In genomic region chr2:42054657-42055430, GRCh38 we compare ENCODE assay signal across 2 cellular contexts.
TF ChIP-seq lines count a peak whose summit lies in the region.

No MANE protein-coding gene starts in this region.

TF ChIP-seq in HCT116, 20 proteins besides CTCF, POLR2A, EP300 and RAD21:
- TF ChIP-seq ZBTB33 (IDR thresholded peaks at IDR 0.05; ENCODE audit: extremely low read depth, insufficient replicate concordance, low read length), result no peak

TF ChIP-seq in HepG2, 621 proteins besides CTCF, POLR2A, EP300 and RAD21 (continues in another document):
- no peak for TF ChIP-seq ZNF737 (CRISPR knock-in tag; IDR thresholded peaks at IDR 0.05; ENCODE audit: borderline replicate concordance)
- no peak for TF ChIP-seq NKX3-1 (CRISPR knock-in tag; IDR thresholded peaks at IDR 0.05)
- TF ChIP-seq ZNF589 (CRISPR knock-in tag; conservative IDR thresholded peaks at IDR 0.05), result no peak
- no peak for TF ChIP-seq CREB3 (CRISPR knock-in tag; IDR thresholded peaks at IDR 0.05)
- TF ChIP-seq DMTF1 (CRISPR knock-in tag; IDR thresholded peaks at IDR 0.05), result no peak
- no peak for TF ChIP-seq ZBTB10 (CRISPR knock-in tag; IDR thresholded peaks at IDR 0.05; ENCODE audit: borderline replicate concordance)
- 0 out of 2 replicates have a peak, but pooled peaks have one; percentile 23 for TF ChIP-seq MED13 (CRISPR knock-in tag; IDR thresholded peaks at IDR 0.05)
- TF ChIP-seq NFRKB (IDR thresholded peaks at IDR 0.05), result no peak
- no peak for TF ChIP-seq ATF2 (CRISPR knock-in tag; IDR thresholded peaks at IDR 0.05)
- TF ChIP-seq ZNF83 (CRISPR knock-in tag; IDR thresholded peaks at IDR 0.05; ENCODE audit: borderline replicate concordance), result no peak
- TF ChIP-seq ZFP62 (CRISPR knock-in tag; IDR thresholded peaks at IDR 0.05), result 0 out of 2 replicates have a peak, but pooled peaks have one; percentile 31
- TF ChIP-seq ZNF570 (CRISPR knock-in tag; IDR thresholded peaks at IDR 0.05; ENCODE audit: borderline replicate concordance), result no peak
- peak; percentile 38; the same call in 1 of the 2 replicates for TF ChIP-seq MYC (CRISPR knock-in tag; IDR thresholded peaks at IDR 0.05; ENCODE audit: borderline replicate concordance)
- no peak for TF ChIP-seq ARID2 (CRISPR knock-in tag; IDR thresholded peaks at IDR 0.05; ENCODE audit: borderline replicate concordance)
- TF ChIP-seq ZNF883 (CRISPR knock-in tag; IDR thresholded peaks at IDR 0.05; ENCODE audit: not compliant biosample characterization), result no peak
- TF ChIP-seq ATM (IDR thresholded peaks at IDR 0.05; ENCODE audit: borderline replicate concordance), result no peak
- no peak for TF ChIP-seq JUNB (CRISPR knock-in tag; IDR thresholded peaks at IDR 0.05; ENCODE audit: borderline replicate concordance)
- no peak for TF ChIP-seq ZNF234 (CRISPR knock-in tag; conservative IDR thresholded peaks at IDR 0.05)
- no peak for TF ChIP-seq CCAR2 (optimal IDR thresholded peaks at IDR 0.05; ENCODE audit: low read depth, low read length)
- no peak for TF ChIP-seq ZNF879 (CRISPR knock-in tag; IDR thresholded peaks at IDR 0.05)
- no peak for TF ChIP-seq TIGD3 (CRISPR knock-in tag; IDR thresholded peaks at IDR 0.05; ENCODE audit: borderline replicate concordance)
- TF ChIP-seq HMGA1 (CRISPR knock-in tag; conservative IDR thresholded peaks at IDR 0.05), result no peak
- peak; percentile 68 for TF ChIP-seq RBM39 (IDR thresholded peaks at IDR 0.05; ENCODE audit: low read depth, low read length, poor library complexity, severe bottlenecking)
- no peak for TF ChIP-seq TBX2 (CRISPR knock-in tag; IDR thresholded peaks at IDR 0.05; ENCODE audit: borderline replicate concordance)
- no peak for TF ChIP-seq GPBP1L1 (CRISPR knock-in tag; IDR thresholded peaks at IDR 0.05)
- peak; percentile 73 for TF ChIP-seq TAF15 (IDR thresholded peaks at IDR 0.05; ENCODE audit: low read depth, low read length, poor library complexity, severe bottlenecking)
- TF ChIP-seq AGO2 (optimal IDR thresholded peaks at IDR 0.05; ENCODE audit: low read depth, low read length), result peak; percentile 65
- no peak for TF ChIP-seq HCFC1 (IDR thresholded peaks at IDR 0.05; ENCODE audit: low read depth, low read length)
- TF ChIP-seq TRAFD1 (CRISPR knock-in tag; IDR thresholded peaks at IDR 0.05; ENCODE audit: borderline replicate concordance), result no peak
- no peak for TF ChIP-seq RORA (CRISPR knock-in tag; IDR thresholded peaks at IDR 0.05)
- TF ChIP-seq ZNF615 (CRISPR knock-in tag; IDR thresholded peaks at IDR 0.05; ENCODE audit: borderline replicate concordance), result no peak
- no peak for TF ChIP-seq FOXM1 (CRISPR knock-in tag; IDR thresholded peaks at IDR 0.05)
- TF ChIP-seq LRRFIP1 (CRISPR knock-in tag; conservative IDR thresholded peaks at IDR 0.05), result no peak
- no peak for TF ChIP-seq SNAPC4 (CRISPR knock-in tag; IDR thresholded peaks at IDR 0.05)
- TF ChIP-seq PCBP1 (IDR thresholded peaks at IDR 0.05; ENCODE audit: borderline replicate concordance, low read depth, low read length), result 0 out of 2 replicates have a peak, but pooled peaks have one; percentile 38
- no peak for TF ChIP-seq MEF2D (CRISPR knock-in tag; IDR thresholded peaks at IDR 0.05)
- no peak for TF ChIP-seq CEBPG (CRISPR knock-in tag; IDR thresholded peaks at IDR 0.05)
- TF ChIP-seq ZNF296 (CRISPR knock-in tag; conservative IDR thresholded peaks at IDR 0.05), result no peak
- TF ChIP-seq MTF1 (CRISPR knock-in tag; IDR thresholded peaks at IDR 0.05), result no peak
- no peak for TF ChIP-seq HDAC2 (CRISPR knock-in tag; IDR thresholded peaks at IDR 0.05)
